10 cellular contexts compared by ENCODE assay signal in the genomic region with DNA sequence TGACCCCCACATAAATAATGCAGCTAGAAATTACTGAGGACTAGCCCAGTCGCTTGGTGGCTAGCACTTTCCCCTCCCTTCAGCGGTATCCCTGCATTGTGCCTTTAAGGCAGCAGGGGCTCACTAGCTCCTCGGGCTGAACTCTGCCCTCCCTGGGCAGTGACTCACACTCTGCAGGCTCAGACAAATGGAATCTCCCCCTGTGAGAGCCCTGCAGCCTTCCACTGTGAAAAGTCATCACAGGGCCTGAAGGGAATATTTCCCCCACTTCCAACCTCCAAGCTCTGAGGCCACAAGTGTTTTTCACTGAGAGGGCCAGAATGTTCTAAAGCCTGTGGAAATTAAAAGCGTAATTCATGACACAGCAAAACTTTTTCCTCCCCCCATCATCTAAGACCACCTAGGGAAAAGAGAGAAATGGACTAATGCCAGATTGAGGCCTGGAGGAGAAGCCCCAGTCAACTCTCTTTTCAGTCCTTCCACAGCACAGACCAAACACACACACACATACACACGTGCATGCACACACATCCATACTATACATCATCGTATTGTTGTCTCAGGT.
DNase-seq lines count a peak whose midpoint lies in the region; ATAC-seq and TF ChIP-seq lines count a peak whose summit lies in the region.
"Had no signal": no experiment of that assay in that cellular context is flagged by ENCODE, and none has a peak within 500 bp of the region (broad histone marks: within the 10 kb centered on the region; RNA-seq: fewer than 3 reads in every experiment).

No MANE protein-coding gene starts in this region.

- peaks cover 27 to 34% of the 10 kb centered on the region in 2 donors for H3K27me3 Mint-ChIP-seq in stimulated activated naive B cell treated with anti-CD40 and anti-IgM and Interleukin-4, amounts not matched to agents 10 μg/mL and 1 μg/mL and 100 μg/mL, for 72 hours

- no peaks in the 10 kb centered on the region for H3K27me3 ChIP-seq in duodenal mucosa (ENCODE audit: control insufficient read depth in 1 of 2, insufficient read depth in 2 of 2, low read length in 2 of 2)
- H3K27me3 ChIP-seq in lung (ENCODE audit: control insufficient read depth, insufficient read depth) = no peaks in the 10 kb centered on the region
- no peaks in the 10 kb centered on the region for H3K27me3 ChIP-seq in aorta (ENCODE audit: control insufficient read depth in 1 of 2, insufficient read depth in 2 of 2, low read length in 1 of 2)

- H3K27ac Mint-ChIP-seq in stimulated activated naive B cell treated with anti-CD40 and anti-IgM and Interleukin-4, amounts not matched to agents 10 μg/mL and 1 μg/mL and 100 μg/mL, for 72 hours = no peak overlapping the region
- H3K27ac Mint-ChIP-seq: stimulated activated naive CD8-positive, alpha-beta T cell treated with anti-CD3 and anti-CD28 coated beads, Interleukin-15, Interleukin-2, amounts not matched to agents 100 ng/mL and 50 ng/mL, for 24 hours had no signal

- H3K36me3 ChIP-seq in duodenal mucosa (ENCODE audit: control insufficient read depth in 1 of 2, insufficient read depth in 2 of 2, low read length in 2 of 2) (no peaks in the 10 kb centered on the region), lung (ENCODE audit: control insufficient read depth in 2 of 2, insufficient read depth in 2 of 2, low read length in 2 of 2) (no peaks in the 10 kb centered on the region), aorta (ENCODE audit: control insufficient read depth in 1 of 2, insufficient read depth in 2 of 2, low read length in 1 of 2) (no peaks in the 10 kb centered on the region)

- peak overlapping the region; percentile 37 for H3K27ac ChIP-seq in duodenal mucosa (ENCODE audit: low read depth, low read length)
- peak overlapping the region in 1 of 2 donors; percentile 80 for H3K27ac ChIP-seq in lung (ENCODE audit: low read depth in 1 of 2, low read length in 1 of 2)
- peak overlapping the region; percentile 87 to 100 for H3K27ac ChIP-seq in aorta (ENCODE audit: low read depth in 1 of 2, low read length in 2 of 2)
- H3K27ac ChIP-seq: C4-2B had no signal

- peak; percentile 19 for DNase-seq in NCI-H82 (lab: John Stamatoyannopoulos, UW)
- DNase-seq in NCI-H82 treated with DMSO at 0.1 percent for 48 hours (lab: John Stamatoyannopoulos, UW; ENCODE audit: unreplicated experiment) = no peak
- DNase-seq in lung (ENCODE audit: low spot score) = peak; percentile 32
- DNase-seq in aorta = peak; percentile 89 to 93
- no peak for DNase-seq in stimulated activated naive B cell treated with anti-CD40 and anti-IgM and Interleukin-4, amounts not matched to agents 10 μg/mL and 1 μg/mL and 100 μg/mL, for 72 hours

- intact Hi-C loops in aorta (cut with DNase I) = loop anchor here (1.0 to 5.0 kb wide), 3 partner anchors 12 to 56 kb away; no protein-coding TSS in a partner anchor

- H3K4me1 ChIP-seq in duodenal mucosa (ENCODE audit: control insufficient read depth in 1 of 2, insufficient read depth in 2 of 2, low read length in 2 of 2) (peaks cover 5 to 22% of the 10 kb centered on the region in 2 donors), lung (ENCODE audit: control insufficient read depth in 2 of 2, insufficient read depth in 2 of 2, low read length in 2 of 2) (peaks cover 0 to 4% of the 10 kb centered on the region in 2 donors), aorta (ENCODE audit: control insufficient read depth in 1 of 2, insufficient read depth in 2 of 2, low read length in 2 of 2) (peaks cover 10 to 19% of the 10 kb centered on the region in 2 donors)

- 64 to 81% methylated on average over 6 of the region's 6 CpGs for WGBS in lung, 2 donors
- WGBS in aorta, 2 donors = 3 to 10% methylated on average over 6 of the region's 6 CpGs

- TF ChIP-seq CTCF in lung (IDR thresholded peaks at IDR 0.05; ENCODE audit: control extremely low read depth, extremely low read depth) = no peak

- H3K9me3 ChIP-seq in duodenal mucosa (ENCODE audit: control insufficient read depth in 1 of 2, low read length in 2 of 2) (peaks cover 0 to 2% of the 10 kb centered on the region in 2 donors), lung (ENCODE audit: control insufficient read depth in 2 of 2, insufficient read depth in 1 of 2, low read length in 1 of 2) (no peaks in the 10 kb centered on the region), aorta (ENCODE audit: control insufficient read depth, low read length) (no peaks in the 10 kb centered on the region)

- peak; percentile 66 for ATAC-seq in lung (ENCODE audit: insufficient read depth, low FRiP score)
- peak; percentile 88 for ATAC-seq in aorta (ENCODE audit: low FRiP score)
- no peak for ATAC-seq in stimulated activated naive B cell treated with anti-CD40 and anti-IgM and Interleukin-4, amounts not matched to agents 10 μg/mL and 1 μg/mL and 100 μg/mL, for 72 hours (replicated peaks)
- no peak for ATAC-seq in HG02759 (IDR thresholded peaks at IDR 0.05; ENCODE audit: unreplicated experiment)
- ATAC-seq in HG03135 (IDR thresholded peaks at IDR 0.05; ENCODE audit: unreplicated experiment) = no peak

- H3K9ac ChIP-seq in duodenal mucosa (ENCODE audit: low read depth in 1 of 2, low read length in 2 of 2) = no peak overlapping the region

- H3K36me3 Mint-ChIP-seq in stimulated activated naive B cell treated with anti-CD40 and anti-IgM and Interleukin-4, amounts not matched to agents 10 μg/mL and 1 μg/mL and 100 μg/mL, for 72 hours = no peaks in the 10 kb centered on the region

- peaks cover 4 to 5% of the 10 kb centered on the region in 2 donors for H3K9me3 Mint-ChIP-seq in stimulated activated naive B cell treated with anti-CD40 and anti-IgM and Interleukin-4, amounts not matched to agents 10 μg/mL and 1 μg/mL and 100 μg/mL, for 72 hours

- peaks cover 0 to 2% of the 10 kb centered on the region in 2 donors for H3K4me1 Mint-ChIP-seq in stimulated activated naive B cell treated with anti-CD40 and anti-IgM and Interleukin-4, amounts not matched to agents 10 μg/mL and 1 μg/mL and 100 μg/mL, for 72 hours

- H3K4me3 ChIP-seq in duodenal mucosa (ENCODE audit: low read depth in 1 of 2, low read length in 2 of 2) = no peak overlapping the region
- H3K4me3 ChIP-seq in lung = no peak overlapping the region
- no peak overlapping the region for H3K4me3 ChIP-seq in aorta (ENCODE audit: low read length in 2 of 2)

- H3K4me3 Mint-ChIP-seq in stimulated activated naive B cell treated with anti-CD40 and anti-IgM and Interleukin-4, amounts not matched to agents 10 μg/mL and 1 μg/mL and 100 μg/mL, for 72 hours = no peak overlapping the region
- H3K4me3 Mint-ChIP-seq: stimulated activated naive CD8-positive, alpha-beta T cell treated with anti-CD3 and anti-CD28 coated beads, Interleukin-15, Interleukin-2, amounts not matched to agents 100 ng/mL and 50 ng/mL, for 24 hours had no signal

Comparison
In these comparisons a context has a peak if more than half of its experiments do, and no peak if none do; other contexts are left out.
1. DNase-seq: peak in NCI-H82 (single experiment), lung (single experiment) and aorta (2 of 2); none in NCI-H82 treated with DMSO at 0.1 percent for 48 hours (single experiment) and stimulated activated naive B cell treated with anti-CD40 and anti-IgM and Interleukin-4, amounts not matched to agents 10 μg/mL and 1 μg/mL and 100 μg/mL, for 72 hours (single experiment).
2. ATAC-seq: peak in lung (single experiment) and aorta (single experiment); none in stimulated activated naive B cell treated with anti-CD40 and anti-IgM and Interleukin-4, amounts not matched to agents 10 μg/mL and 1 μg/mL and 100 μg/mL, for 72 hours (0 of 2), HG02759 (single experiment) and HG03135 (single experiment).